In genomic region chr12:5872745-5873144, GRCh38 we compare ENCODE assay signal across 11 cellular contexts.
DNase-seq lines count a peak whose midpoint lies in the region; ATAC-seq and TF ChIP-seq lines count a peak whose summit lies in the region.
"Had no signal": no experiment of that assay in that cellular context is flagged by ENCODE, and none has a peak within 500 bp of the region (broad histone marks: within the 10 kb centered on the region; RNA-seq: fewer than 3 reads in every experiment).

No MANE protein-coding gene starts in this region.

- H3K27ac ChIP-seq in OCI-LY7 (ENCODE audit: low read depth, low read length, poor library complexity, severe bottlenecking) (no peak overlapping the region), foreskin keratinocyte (no peak overlapping the region)
- H3K27ac ChIP-seq: gastroesophageal sphincter had no signal

- CTCF ChIA-PET in AG04449 (lab: Yijun Ruan, JAX) (interaction anchor here (1.3 to 5.8 kb wide), 3 partner anchors 127 to 444 kb away, joined by 15 to 44 read pairs (median 43); no protein-coding TSS in a partner anchor), OCI-LY7 (lab: Charles Lee; ENCODE audit: unreplicated experiment) (no interaction called here)

- H3K36me3 ChIP-seq in OCI-LY7 (ENCODE audit: insufficient read depth, low read length), result no peaks in the 10 kb centered on the region
- H3K36me3 ChIP-seq: gastroesophageal sphincter had no signal

- no peak overlapping the region for H3K4me2 ChIP-seq in OCI-LY7 (ENCODE audit: low read length)

- no peak for ATAC-seq in foreskin keratinocyte
- ATAC-seq: gastroesophageal sphincter had no signal

- H3K79me2 ChIP-seq in OCI-LY7 (ENCODE audit: insufficient read depth, low read depth, low read length), result no peaks in the 10 kb centered on the region

- TF ChIP-seq CTCF in AG04449 (IDR thresholded peaks at IDR 0.05; ENCODE audit: insufficient read depth, low read length, missing control alignments) (peak; percentile 44), GM12873 (IDR thresholded peaks at IDR 0.05; ENCODE audit: insufficient read depth, low read depth, low read length, missing control alignments) (peak; percentile 28), OCI-LY7 (conservative IDR thresholded peaks at IDR 0.05; ENCODE audit: low read length) (0 out of 2 replicates have a peak, but pooled peaks have one; percentile 35), foreskin keratinocyte (conservative IDR thresholded peaks at IDR 0.05) (peak; percentile 34)

- DNase-seq in AG04449 (ENCODE audit: low read depth, low spot score) (no peak), OCI-LY7 (ENCODE audit: low spot score) (no peak), foreskin keratinocyte (no peak), NCI-H1436 (lab: John Stamatoyannopoulos, UW) (no peak), mucosa of gallbladder (ENCODE audit: low spot score) (no peak), GM19240 (ENCODE audit: insufficient read length, low spot score) (no peak)
- DNase-seq in activated CD8-positive, alpha-beta memory T cell treated with anti-CD3 and anti-CD28 coated beads, Interleukin-2, amount 50 U/mL, for 4 hours, result no peak
- DNase-seq: NCI-H187 treated with DMSO at 0.1 percent for 48 hours, occipital lobe had no signal

- H2AFZ ChIP-seq in OCI-LY7 (ENCODE audit: low read length), result no peak overlapping the region

- H3K9me3 ChIP-seq in OCI-LY7 (ENCODE audit: low read length), result no peaks in the 10 kb centered on the region
- H3K9me3 ChIP-seq: gastroesophageal sphincter had no signal

- H3K9me2 ChIP-seq in OCI-LY7 (ENCODE audit: insufficient read depth, low read length), result no peaks in the 10 kb centered on the region

- H3K4me1 ChIP-seq in OCI-LY7 (ENCODE audit: insufficient read depth, low read length, poor library complexity, severe bottlenecking) (no peaks in the 10 kb centered on the region), foreskin keratinocyte (no peaks in the 10 kb centered on the region)
- H3K4me1 ChIP-seq: gastroesophageal sphincter had no signal

- no peaks in the 10 kb centered on the region for H3K27me3 ChIP-seq in foreskin keratinocyte

- POLR2A ChIA-PET in AG04449 (lab: Yijun Ruan, JAX), result no interaction called here
- POLR2A ChIA-PET in OCI-LY7 (lab: Charles Lee), result interaction anchor here (0.6 kb wide), 1 partner anchor 1289 kb away, joined by 3 read pairs; no protein-coding TSS in a partner anchor

- intact Hi-C loops in OCI-LY7 (cut with micrococcal nuclease; ENCODE audit: unreplicated experiment), result no loop called here

- H4K20me1 ChIP-seq in OCI-LY7 (ENCODE audit: insufficient read depth, low read length), result no peaks in the 10 kb centered on the region

- H3K4me3 ChIP-seq in AG04449 (ENCODE audit: low read depth, low read length) (no peak overlapping the region), OCI-LY7 (ENCODE audit: low read depth, low read length, poor library complexity, severe bottlenecking) (no peak overlapping the region)
- H3K4me3 ChIP-seq: gastroesophageal sphincter had no signal

- BruUV-seq in OCI-LY7 (replicated peaks; lab: Mats Ljungman, UMichigan), result no TSS peak
